ENCODE assay signal across 14 cellular contexts in the genomic region with DNA sequence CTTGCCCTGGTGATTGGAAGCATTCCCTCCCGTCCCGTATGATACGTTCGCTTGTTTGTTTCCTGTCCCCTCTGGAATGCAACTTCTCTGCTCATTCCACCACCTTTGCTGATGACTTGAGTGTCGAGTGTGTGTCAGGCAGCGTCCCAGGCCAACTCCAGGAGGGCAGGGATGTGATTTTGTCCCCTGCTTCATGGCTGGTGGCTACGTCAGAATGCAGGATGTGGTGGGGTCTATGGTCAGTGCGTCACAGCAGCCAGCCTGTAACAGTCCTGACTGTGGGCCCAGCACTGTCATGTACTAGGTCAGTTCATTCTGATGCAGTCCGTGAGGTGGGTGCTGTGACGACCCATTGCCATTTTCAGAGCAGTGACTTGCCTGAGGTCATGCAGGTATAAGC. TPM values are rescaled to one million over a fixed set of nuclear protein-coding genes. Genes with fewer than 3 reads are reported as not detected.
DNase-seq lines count a peak whose midpoint lies in the region; ATAC-seq and TF ChIP-seq lines count a peak whose summit lies in the region.
"Had no signal": no experiment of that assay in that cellular context is flagged by ENCODE, and none has a peak within 500 bp of the region (broad histone marks: within the 10 kb centered on the region; RNA-seq: fewer than 3 reads in every experiment).

No MANE protein-coding gene starts in this region.

- no peaks in the 10 kb centered on the region for H3K9me3 Mint-ChIP-seq in activated CD4-positive, alpha-beta T cell treated with anti-CD3 and anti-CD28 coated beads, Interleukin-2, amount 10 ng/mL, durations not matched to agents 24 days and 14 days

- no peak overlapping the region for H3K27ac ChIP-seq in osteoblast (ENCODE audit: low read depth, low read length)
- H3K27ac ChIP-seq: 22Rv1, GM23248 had no signal

- H3K27ac Mint-ChIP-seq in activated CD4-positive, alpha-beta T cell treated with anti-CD3 and anti-CD28 coated beads, Interleukin-2, amount 10 ng/mL, durations not matched to agents 24 days and 14 days = no peak overlapping the region
- no peak overlapping the region for H3K27ac Mint-ChIP-seq in T-helper 17 cell

- no peaks in the 10 kb centered on the region for H3K36me3 Mint-ChIP-seq in activated CD4-positive, alpha-beta T cell treated with anti-CD3 and anti-CD28 coated beads, Interleukin-2, amount 10 ng/mL, durations not matched to agents 24 days and 14 days (ENCODE audit: low read depth)
- H3K36me3 Mint-ChIP-seq in T-helper 17 cell (ENCODE audit: low read depth) = no peaks in the 10 kb centered on the region

- no peaks in the 10 kb centered on the region for H3K27me3 ChIP-seq in osteoblast (ENCODE audit: insufficient read depth, low read length)

- no peak overlapping the region for H2AFZ ChIP-seq in osteoblast (ENCODE audit: low read length)
- H2AFZ ChIP-seq: GM23248 had no signal

- H3K4me1 ChIP-seq in osteoblast (ENCODE audit: insufficient read depth, low read length) = peaks cover 7% of the 10 kb centered on the region

- TF ChIP-seq CTCF in osteoblast (IDR thresholded peaks at IDR 0.05; ENCODE audit: extremely low read depth, low read depth, low read length) = no peak

- DNase-seq in activated CD4-positive, alpha-beta T cell treated with anti-CD3 and anti-CD28 coated beads, Interleukin-2, amount 10 ng/mL, durations not matched to agents 24 days and 14 days = peak; percentile 52
- no peak for DNase-seq in activated CD4-positive, alpha-beta T cell treated with anti-CD3 and anti-CD28 coated beads, Interleukin-2, amount 50 U/mL, for 4 hours
- DNase-seq in epidermal melanocyte (ENCODE audit: insufficient read length, low spot score) (peak; percentile 5), osteoblast (ENCODE audit: insufficient read length, low spot score, missing footprints) (peak; percentile 68), T-helper 17 cell (no peak)
- DNase-seq in activated CD8-positive, alpha-beta memory T cell treated with anti-CD3 and anti-CD28 coated beads, Interleukin-2, amount 50 U/mL, for 4 hours = no peak
- DNase-seq: DMS 273 treated with DMSO at 0.1 percent for 48 hours, GM23248, IMR-90 had no signal

- ATAC-seq in GM19351 (IDR thresholded peaks at IDR 0.05; ENCODE audit: unreplicated experiment) = no peak
- ATAC-seq in T-helper 17 cell = no peak
- ATAC-seq: HCT116 had no signal

- no peak overlapping the region for H3K4me2 ChIP-seq in osteoblast (ENCODE audit: insufficient read depth, low read length)

- H3K27me3 Mint-ChIP-seq in activated CD4-positive, alpha-beta T cell treated with anti-CD3 and anti-CD28 coated beads, Interleukin-2, amount 10 ng/mL, durations not matched to agents 24 days and 14 days = no peaks in the 10 kb centered on the region
- no peaks in the 10 kb centered on the region for H3K27me3 Mint-ChIP-seq in T-helper 17 cell

- intact Hi-C loops in activated CD4-positive, alpha-beta T cell treated with anti-CD3 and anti-CD28 coated beads, Interleukin-2, amount 10 ng/mL, durations not matched to agents 24 days and 14 days (cut with micrococcal nuclease) = loop anchor here (5.0 kb wide), 2 partner anchors 107 to 202 kb away; partner anchors contain the start of gene UBE2S

- H3K36me3 ChIP-seq in osteoblast (ENCODE audit: insufficient read depth, low read length) = peaks cover 12% of the 10 kb centered on the region

- no peak overlapping the region for H3K4me3 ChIP-seq in osteoblast (ENCODE audit: insufficient read depth, low read length)
- H3K4me3 ChIP-seq: GM23248 had no signal

- no peaks in the 10 kb centered on the region for H3K79me2 ChIP-seq in osteoblast (ENCODE audit: insufficient read depth, low read length)

- H4K20me1 ChIP-seq in osteoblast (ENCODE audit: insufficient read depth, low read length) = no peaks in the 10 kb centered on the region

- peaks cover 9% of the 10 kb centered on the region for H3K4me1 Mint-ChIP-seq in activated CD4-positive, alpha-beta T cell treated with anti-CD3 and anti-CD28 coated beads, Interleukin-2, amount 10 ng/mL, durations not matched to agents 24 days and 14 days
- H3K4me1 Mint-ChIP-seq in T-helper 17 cell = peaks cover 6% of the 10 kb centered on the region

- H3K9me3 ChIP-seq in osteoblast (ENCODE audit: low read depth, low read length) (no peaks in the 10 kb centered on the region), T-helper 17 cell (ENCODE audit: control insufficient read depth, low read length, poor library complexity, severe bottlenecking) (no peaks in the 10 kb centered on the region)

- H3K4me3 Mint-ChIP-seq in activated CD4-positive, alpha-beta T cell treated with anti-CD3 and anti-CD28 coated beads, Interleukin-2, amount 10 ng/mL, durations not matched to agents 24 days and 14 days = no peak overlapping the region
- no peak overlapping the region for H3K4me3 Mint-ChIP-seq in T-helper 17 cell

RNA-seq across cellular contexts. Expression of gene BRSK1, which starts 16.2 kb away (rescaled TPM):
- 5.9 and 7.9 TPM in 2 replicates for total RNA-seq in activated CD4-positive, alpha-beta T cell treated with anti-CD3 and anti-CD28 coated beads, Interleukin-2, amount 10 ng/mL, durations not matched to agents 24 days and 14 days
- total RNA-seq in osteoblast (1.8 and 4.0 TPM in 2 replicates), T-helper 17 cell (1 to 10 TPM; 3.0 to 7.4 TPM)

RNA-seq across cellular contexts. Expression of gene HSPBP1, which starts 20.1 kb away (rescaled TPM):
- 63.9 and 68.3 TPM in 2 replicates for total RNA-seq in activated CD4-positive, alpha-beta T cell treated with anti-CD3 and anti-CD28 coated beads, Interleukin-2, amount 10 ng/mL, durations not matched to agents 24 days and 14 days
- total RNA-seq in osteoblast (20.6 and 26.4 TPM in 2 replicates), T-helper 17 cell (10 to 100 TPM; 19.1 to 23.1 TPM)

RNA-seq across cellular contexts. Expression of gene TMEM150B, which starts 25.1 kb away (rescaled TPM):
- total RNA-seq in activated CD4-positive, alpha-beta T cell treated with anti-CD3 and anti-CD28 coated beads, Interleukin-2, amount 10 ng/mL, durations not matched to agents 24 days and 14 days = 0.28 and 0.69 TPM in 2 replicates
- under 0.01 and 0.29 TPM in 2 replicates for total RNA-seq in osteoblast
- total RNA-seq in T-helper 17 cell = under 1 TPM in 1 of 2 donors, not detected in 1; 0.75 TPM
- total RNA-seq: A673, Daoy, GM23248, IMR-90 had no signal

RNA-seq across cellular contexts. Expression of gene KMT5C, which starts 39.7 kb away (rescaled TPM):
- 31.3 and 32.2 TPM in 2 replicates for total RNA-seq in activated CD4-positive, alpha-beta T cell treated with anti-CD3 and anti-CD28 coated beads, Interleukin-2, amount 10 ng/mL, durations not matched to agents 24 days and 14 days
- 9.7 and 10.9 TPM in 2 replicates for total RNA-seq in osteoblast
- 100 to 1,000 TPM in 1 of 2 donors, 10 to 100 TPM in 1; 66.6 to 103 TPM for total RNA-seq in T-helper 17 cell

RNA-seq across cellular contexts. Expression of gene PPP6R1, which starts 41.2 kb away (rescaled TPM):
- total RNA-seq in activated CD4-positive, alpha-beta T cell treated with anti-CD3 and anti-CD28 coated beads, Interleukin-2, amount 10 ng/mL, durations not matched to agents 24 days and 14 days = 196 and 216 TPM in 2 replicates
- total RNA-seq in osteoblast = 27.1 and 32.6 TPM in 2 replicates
- 100 to 1,000 TPM; 183 to 186 TPM for total RNA-seq in T-helper 17 cell

Comparison
In these comparisons a context has a peak if more than half of its experiments do, and no peak if none do; other contexts are left out.
1. DNase-seq: peak in activated CD4-positive, alpha-beta T cell treated with anti-CD3 and anti-CD28 coated beads, Interleukin-2, amount 10 ng/mL, durations not matched to agents 24 days and 14 days (single experiment), epidermal melanocyte (single experiment) and osteoblast (single experiment); none in activated CD4-positive, alpha-beta T cell treated with anti-CD3 and anti-CD28 coated beads, Interleukin-2, amount 50 U/mL, for 4 hours (0 of 2), T-helper 17 cell (0 of 3) and activated CD8-positive, alpha-beta memory T cell treated with anti-CD3 and anti-CD28 coated beads, Interleukin-2, amount 50 U/mL, for 4 hours (single experiment).